ENCODE assay signal across 14 cellular contexts in the genomic region with DNA sequence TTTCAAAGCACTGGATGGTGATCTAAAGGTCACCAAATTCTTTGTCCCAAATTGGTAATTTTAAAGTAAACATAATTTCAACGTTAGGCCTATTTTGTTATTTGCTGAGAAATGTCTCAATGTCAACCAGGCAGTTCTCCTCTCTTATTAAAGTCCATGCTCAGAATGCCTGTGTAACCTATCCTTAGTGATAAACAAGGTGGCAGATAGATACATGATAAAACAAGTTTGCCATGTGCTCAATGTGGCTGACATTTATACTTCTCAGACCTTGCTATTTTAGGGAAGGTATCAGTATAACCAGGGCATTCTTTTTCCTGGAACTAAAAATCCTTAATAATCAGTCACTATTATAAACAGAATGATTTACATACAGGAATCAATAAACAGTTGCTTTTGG. TPM values are rescaled to one million over a fixed set of nuclear protein-coding genes. Genes with fewer than 3 reads are reported as not detected.
DNase-seq lines count a peak whose midpoint lies in the region; ATAC-seq and TF ChIP-seq lines count a peak whose summit lies in the region.
"Had no signal": no experiment of that assay in that cellular context is flagged by ENCODE, and none has a peak within 500 bp of the region (broad histone marks: within the 10 kb centered on the region; RNA-seq: fewer than 3 reads in every experiment).

No MANE protein-coding gene starts in this region.

- peak overlapping the region in 11 of 12 donors; percentile 7 to 76 (median 50) for H3K27ac ChIP-seq in heart left ventricle
- peak overlapping the region; percentile 53 to 99 (median 94) for H3K27ac ChIP-seq in gastroesophageal sphincter
- H3K27ac ChIP-seq in tibial nerve: peak overlapping the region in 3 of 4 donors; percentile 27 to 58 (median 29)
- H3K27ac ChIP-seq: lower lobe of right lung, ovary had no signal

- no peaks in the 10 kb centered on the region for H3K9me3 ChIP-seq in heart left ventricle
- no peaks in the 10 kb centered on the region for H3K9me3 ChIP-seq in gastroesophageal sphincter
- H3K9me3 ChIP-seq in tibial nerve: no peaks in the 10 kb centered on the region
- H3K9me3 ChIP-seq: lower lobe of right lung, ovary had no signal

- H3K27me3 Mint-ChIP-seq in T-cell: no peaks in the 10 kb centered on the region

- H3K9me3 Mint-ChIP-seq in T-cell: no peaks in the 10 kb centered on the region

- peaks cover 82 to 94% (median 83%) of the 10 kb centered on the region in 3 donors for H3K4me1 Mint-ChIP-seq in T-cell

- H3K27ac Mint-ChIP-seq in T-cell: peak overlapping the region; percentile 61 to 85

- intact Hi-C loops in heart left ventricle (cut with DNase I) (loop anchor here in 2 of 10 donors (5.0 to 10.0 kb wide), 2 partner anchors 45 to 128 kb away; no protein-coding TSS in a partner anchor), left ventricle myocardium superior (cut with micrococcal nuclease) (no loop called here)

- peaks cover 7% of the 10 kb centered on the region for H3K36me3 Mint-ChIP-seq in T-cell

- H3K27me3 ChIP-seq in heart left ventricle (no peaks in the 10 kb centered on the region), gastroesophageal sphincter (no peaks in the 10 kb centered on the region), tibial nerve (no peaks in the 10 kb centered on the region)
- H3K27me3 ChIP-seq: ovary had no signal

- peaks cover 3 to 100% (median 94%) of the 10 kb centered on the region in 12 donors for H3K4me1 ChIP-seq in heart left ventricle
- peaks cover 35 to 99% (median 54%) of the 10 kb centered on the region in 3 donors for H3K4me1 ChIP-seq in gastroesophageal sphincter
- H3K4me1 ChIP-seq in tibial nerve: peaks cover 2 to 96% (median 85%) of the 10 kb centered on the region in 4 donors

- WGBS in heart left ventricle, 4 donors: 20 to 37% (median 27%) methylated on average over 1 of the region's 1 CpG
- WGBS in gastroesophageal sphincter (ENCODE audit: low coverage in 1 of 2), 2 donors: 6 to 8% methylated on average over 1 of the region's 1 CpG
- 8 to 13% methylated on average over 1 of the region's 1 CpG for WGBS in tibial nerve, 2 donors

- TF ChIP-seq POLR2A in heart left ventricle (IDR thresholded peaks at IDR 0.05) (no peak), gastroesophageal sphincter (IDR thresholded peaks at IDR 0.05) (no peak), tibial nerve (IDR thresholded peaks at IDR 0.05) (no peak)

- H3K4me3 Mint-ChIP-seq in T-cell: peak overlapping the region; percentile 40 to 68 (median 67)

- H3K4me3 ChIP-seq in heart left ventricle (no peak overlapping the region), gastroesophageal sphincter (no peak overlapping the region), tibial nerve (no peak overlapping the region)
- H3K4me3 ChIP-seq: lower lobe of right lung, ovary had no signal

- TF ChIP-seq CTCF in heart left ventricle (IDR thresholded peaks at IDR 0.05): no peak
- TF ChIP-seq CTCF in gastroesophageal sphincter (IDR thresholded peaks at IDR 0.05): no peak
- no peak for TF ChIP-seq CTCF in tibial nerve (IDR thresholded peaks at IDR 0.05)

- peak in 1 of 4 donors; percentile 45 for ATAC-seq in heart left ventricle
- ATAC-seq in left ventricle myocardium superior: no peak
- ATAC-seq in T-cell (replicated peaks in 1 of 4): no peak
- no peak for ATAC-seq in gastroesophageal sphincter
- ATAC-seq in HG03045 (IDR thresholded peaks at IDR 0.05; ENCODE audit: unreplicated experiment): no peak
- ATAC-seq in HG03095 (IDR thresholded peaks at IDR 0.05; ENCODE audit: unreplicated experiment): no peak
- ATAC-seq: lower lobe of right lung had no signal

- DNase-seq in heart left ventricle (no peak), left ventricle myocardium superior (no peak), T-cell (no peak), tibial nerve (ENCODE audit: low spot score in 2 of 2) (no peak), retina (no peak)
- DNase-seq: KBM-7; lower lobe of right lung; NCI-H2081; ovary; stimulated activated CD4-positive, alpha-beta T cell treated with anti-CD3 and anti-CD28 coated beads, Interleukin-1b, Interleukin-23, amount 100 ng/mL, for 48 hours; stimulated activated naive CD4-positive, alpha-beta T cell had no signal

- TF ChIP-seq EP300 in gastroesophageal sphincter (IDR thresholded peaks at IDR 0.05) (no peak), tibial nerve (IDR thresholded peaks at IDR 0.05) (no peak)

- H3K36me3 ChIP-seq in heart left ventricle (no peaks in the 10 kb centered on the region), gastroesophageal sphincter (no peaks in the 10 kb centered on the region), tibial nerve (no peaks in the 10 kb centered on the region)
- H3K36me3 ChIP-seq: lower lobe of right lung, ovary had no signal

- CTCF ChIA-PET in T-cell (lab: Charles Lee): interaction anchor here (0.6 to 1.9 kb wide), 4 partner anchors 8 to 222 kb away, joined by 3 to 5 read pairs (median 4); no protein-coding TSS in a partner anchor

- POLR2A ChIA-PET in T-cell (lab: Charles Lee): interaction anchor here (0.6 to 1.9 kb wide), 8 partner anchors 8 to 43 kb away, joined by 3 to 5 read pairs (median 4); partner anchors contain the start of gene MBNL1 (in 1 of the 2)

RNA-seq across cellular contexts. Expression of gene MBNL1, which starts 8.5 kb away (rescaled TPM):
- total RNA-seq in heart left ventricle (100 to 1,000 TPM; 156 to 416 (median 193) TPM), left ventricle myocardium superior (172 TPM), T-cell (100 to 1,000 TPM; 408 to 705 (median 423) TPM), gastroesophageal sphincter (100 to 1,000 TPM; 623 to 745 (median 684) TPM), tibial nerve (100 to 1,000 TPM; 353 to 653 (median 495) TPM)
- polyA plus RNA-seq in heart left ventricle: 10 to 100 TPM; 46.8 to 64.7 TPM

Comparison
In these comparisons a context has a peak if more than half of its experiments do, and no peak if none do; other contexts are left out.
1. H3K27ac ChIP-seq: peak in every context shown above with its lines; median percentile 94 in gastroesophageal sphincter; 50 in heart left ventricle; 29 in tibial nerve.